10 cellular contexts compared by ENCODE assay signal in genomic region chr5:143812085-143812705, GRCh38. TPM values are rescaled to one million over a fixed set of nuclear protein-coding genes. Genes with fewer than 3 reads are reported as not detected.
A peak's percentile ranks its signal among the peaks of the same experiment; 100 is the strongest.
DNase-seq lines count a peak whose midpoint lies in the region; ATAC-seq, FAIRE-seq and TF ChIP-seq lines count a peak whose summit lies in the region.
"Had no signal": no experiment of that assay in that cellular context is flagged by ENCODE, and none has a peak within 500 bp of the region (broad histone marks: within the 10 kb centered on the region; RNA-seq: fewer than 3 reads in every experiment).

Gene HMHB1 (plus strand): TSS chr5:143812161.

- H3K9ac ChIP-seq in BLaER1, result peak within 1 kb of the TSS; percentile 94

- peaks cover 20% of the 10 kb centered on the region for H3K9me3 ChIP-seq in BLaER1

- H3K27me3 ChIP-seq in BLaER1 (no peaks in the 10 kb centered on the region), brain microvascular endothelial cell (replicated peaks) (no peaks in the 10 kb centered on the region)

- ATAC-seq in GM18502 (IDR thresholded peaks at IDR 0.05; ENCODE audit: poor library complexity, unreplicated experiment) (peak; percentile 69), HG03108 (IDR thresholded peaks at IDR 0.05; ENCODE audit: unreplicated experiment) (peak; percentile 60)
- peak; percentile 61 for ATAC-seq in activated CD8-positive, alpha-beta T cell treated with anti-CD3 and anti-CD28 coated beads, Interleukin-2, amount 10 ng/mL, durations not matched to agents 7 days and 5 days

- no peak for FAIRE-seq in RCC 7860 (lab: Jason Lieb, UNC)

- H3K36me3 Mint-ChIP-seq in activated CD8-positive, alpha-beta T cell treated with anti-CD3 and anti-CD28 coated beads, Interleukin-2, amount 10 ng/mL, durations not matched to agents 7 days and 5 days (ENCODE audit: low read depth), result no peaks in the 10 kb centered on the region

- H3K4me2 ChIP-seq in BLaER1, result peak within 1 kb of the TSS; percentile 85

- H3K9me3 Mint-ChIP-seq in activated CD8-positive, alpha-beta T cell treated with anti-CD3 and anti-CD28 coated beads, Interleukin-2, amount 10 ng/mL, durations not matched to agents 7 days and 5 days (ENCODE audit: insufficient read depth), result no peaks in the 10 kb centered on the region

- peaks cover 3% of the 10 kb centered on the region for H3K27me3 Mint-ChIP-seq in activated CD8-positive, alpha-beta T cell treated with anti-CD3 and anti-CD28 coated beads, Interleukin-2, amount 10 ng/mL, durations not matched to agents 7 days and 5 days (ENCODE audit: low read depth)

- DNase-seq in activated CD8-positive, alpha-beta T cell treated with anti-CD3 and anti-CD28 coated beads, Interleukin-2, amount 10 ng/mL, durations not matched to agents 7 days and 5 days, result peak; percentile 32
- DNase-seq in NCI-H82 treated with DMSO at 0.1 percent for 48 hours (lab: John Stamatoyannopoulos, UW; ENCODE audit: unreplicated experiment) (no peak), NCI-H1436 treated with DMSO at 0.1 percent for 48 hours (lab: John Stamatoyannopoulos, UW) (no peak), RCC 7860 (ENCODE audit: low spot score) (no peak), brain microvascular endothelial cell (no peak)

- peak within 1 kb of the TSS; percentile 62 for H3K4me3 Mint-ChIP-seq in activated CD8-positive, alpha-beta T cell treated with anti-CD3 and anti-CD28 coated beads, Interleukin-2, amount 10 ng/mL, durations not matched to agents 7 days and 5 days

- H3K36me3 ChIP-seq in BLaER1 (peaks cover 14% of the 10 kb centered on the region; the same call in 1 of the 2 replicates), brain microvascular endothelial cell (replicated peaks) (no peaks in the 10 kb centered on the region)

- no peak for TF ChIP-seq CTCF in brain microvascular endothelial cell (IDR thresholded peaks at IDR 0.05; ENCODE audit: low read depth, low read length, missing control alignments)

- peaks cover 17% of the 10 kb centered on the region for H3K4me1 Mint-ChIP-seq in activated CD8-positive, alpha-beta T cell treated with anti-CD3 and anti-CD28 coated beads, Interleukin-2, amount 10 ng/mL, durations not matched to agents 7 days and 5 days (ENCODE audit: low read depth)

- H4K20me1 ChIP-seq in BLaER1, result no peaks in the 10 kb centered on the region

- in situ Hi-C loops in brain microvascular endothelial cell (cut with HindIII; ENCODE audit: low pct_ligation_motif_present, low sequenced_read_pairs), result no loop called here

- peaks cover 74% of the 10 kb centered on the region for H3K4me1 ChIP-seq in BLaER1

- H3K27ac ChIP-seq in BLaER1 (peak within 1 kb of the TSS; percentile 99), brain microvascular endothelial cell (no peak within 1 kb of the TSS)

- CTCF ChIA-PET in activated CD8-positive, alpha-beta T cell treated with anti-CD3 and anti-CD28 coated beads, Interleukin-2, amount 10 ng/mL, durations not matched to agents 7 days and 5 days (lab: Charles Lee), result no interaction called here

- POLR2A ChIA-PET in activated CD8-positive, alpha-beta T cell treated with anti-CD3 and anti-CD28 coated beads, Interleukin-2, amount 10 ng/mL, durations not matched to agents 7 days and 5 days (lab: Charles Lee), result no interaction called here

- H3K27ac Mint-ChIP-seq in activated CD8-positive, alpha-beta T cell treated with anti-CD3 and anti-CD28 coated beads, Interleukin-2, amount 10 ng/mL, durations not matched to agents 7 days and 5 days, result peak within 1 kb of the TSS; percentile 33

- H3K4me3 ChIP-seq in BLaER1, result peak within 1 kb of the TSS; percentile 54
- no peak within 1 kb of the TSS for H3K4me3 ChIP-seq in brain microvascular endothelial cell (ENCODE audit: low read depth, low read length)

RNA-seq across cellular contexts. Expression of gene HMHB1, which starts in this region (rescaled TPM):
- total RNA-seq in activated CD8-positive, alpha-beta T cell treated with anti-CD3 and anti-CD28 coated beads, Interleukin-2, amount 10 ng/mL, durations not matched to agents 7 days and 5 days, result not detected
- total RNA-seq: lung microvascular endothelial cell, temporal lobe had no signal

Comparison
In these comparisons a context has a peak if more than half of its experiments do, and no peak if none do; other contexts are left out.
1. Peak in DNase-seq and ATAC-seq in activated CD8-positive, alpha-beta T cell treated with anti-CD3 and anti-CD28 coated beads, Interleukin-2, amount 10 ng/mL, durations not matched to agents 7 days and 5 days; RNA of the gene not detected or under 1 TPM.